Comparison of ENCODE assay signal across 8 cellular contexts in genomic region chr19:29810504-29810871, GRCh38. TPM values are rescaled to one million over a fixed set of nuclear protein-coding genes. Genes with fewer than 3 reads are reported as not detected.
DNase-seq lines count a peak whose midpoint lies in the region; ATAC-seq and TF ChIP-seq lines count a peak whose summit lies in the region.

No MANE protein-coding gene starts in this region.

- peak overlapping the region; percentile 89 for H3K4me3 Mint-ChIP-seq in neural progenitor cell

- TF ChIP-seq CTCF in mammary epithelial cell (conservative IDR thresholded peaks at IDR 0.05 in 1 of 2, IDR thresholded peaks at IDR 0.05 in 1 of 2; ENCODE audit: extremely low read depth in 1 of 2, insufficient read depth in 1 of 2, low read depth in 1 of 2, low read length in 2 of 2) (no peak), neural progenitor cell (IDR thresholded peaks at IDR 0.05) (no peak)

- H3K79me2 ChIP-seq in mammary epithelial cell (ENCODE audit: insufficient read depth, low read length) (no peaks in the 10 kb centered on the region), neural progenitor cell (ENCODE audit: low read depth) (no peaks in the 10 kb centered on the region)

- peaks cover 9% of the 10 kb centered on the region for H3F3A ChIP-seq in neural progenitor cell (ENCODE audit: low read depth)

- H2AFZ ChIP-seq in mammary epithelial cell (ENCODE audit: low read depth, low read length) (peak overlapping the region; percentile 52), neural progenitor cell (replicated peaks) (no peak overlapping the region)

- H3K36me3 Mint-ChIP-seq in neural progenitor cell: peaks cover 2% of the 10 kb centered on the region

- H3K27ac ChIP-seq in mammary epithelial cell (ENCODE audit: insufficient read depth, low read depth, low read length) (no peak overlapping the region), neural progenitor cell (no peak overlapping the region)

- H3K4me3 ChIP-seq in mammary epithelial cell (replicated peaks in 1 of 3; ENCODE audit: insufficient read depth in 1 of 3, low read depth in 2 of 3, low read length in 3 of 3): no peak overlapping the region
- H3K4me3 ChIP-seq in neural progenitor cell: no peak overlapping the region

- H3K27me3 ChIP-seq in mammary epithelial cell (ENCODE audit: insufficient read depth, low read length) (no peaks in the 10 kb centered on the region), neural progenitor cell (peaks cover 15% of the 10 kb centered on the region)

- H3K9me3 Mint-ChIP-seq in neural progenitor cell: no peaks in the 10 kb centered on the region

- 50% methylated on average over 2 of the region's 4 CpGs for WGBS in mammary epithelial cell (ENCODE audit: low coverage, missing lambda C conversion rate)

- no peak overlapping the region for H3K4me2 ChIP-seq in mammary epithelial cell (ENCODE audit: insufficient read depth, low read depth, low read length)
- H3K4me2 ChIP-seq in neural progenitor cell: no peak overlapping the region

- dilution Hi-C loops in mammary epithelial cell (cut with HindIII; ENCODE audit: low sequenced_read_pairs): no loop called here

- no peaks in the 10 kb centered on the region for H4K20me1 ChIP-seq in mammary epithelial cell (ENCODE audit: insufficient read depth, low read length)
- H4K20me1 ChIP-seq in neural progenitor cell (ENCODE audit: low read depth): no peaks in the 10 kb centered on the region

- H3K9me3 ChIP-seq in mammary epithelial cell (replicated peaks; ENCODE audit: insufficient read depth, low read length) (no peaks in the 10 kb centered on the region), neural progenitor cell (ENCODE audit: low read depth) (no peaks in the 10 kb centered on the region)

- CTCF ChIA-PET in mammary epithelial cell (lab: Charles Lee; ENCODE audit: low non-redundant PET): no interaction called here

- H3K9ac ChIP-seq in mammary epithelial cell (ENCODE audit: insufficient read depth, low read length) (no peak overlapping the region), neural progenitor cell (no peak overlapping the region)

- intact Hi-C loops in mammary epithelial cell (cut with micrococcal nuclease): no loop called here

- peaks cover 19% of the 10 kb centered on the region for H3K4me1 Mint-ChIP-seq in neural progenitor cell

- H3K36me3 ChIP-seq in mammary epithelial cell (ENCODE audit: insufficient read depth, low read length): no peaks in the 10 kb centered on the region
- no peaks in the 10 kb centered on the region for H3K36me3 ChIP-seq in neural progenitor cell

- no peak overlapping the region for H3K27ac Mint-ChIP-seq in neural progenitor cell

- no TSS peak for BruUV-seq in mammary epithelial cell (replicated peaks; lab: Mats Ljungman, UMichigan)

- H3K4me1 ChIP-seq in mammary epithelial cell (ENCODE audit: insufficient read depth, low read length): peaks cover 5% of the 10 kb centered on the region
- no peaks in the 10 kb centered on the region for H3K4me1 ChIP-seq in neural progenitor cell

- in situ Hi-C loops in mammary epithelial cell (cut with MboI; ENCODE audit: low sequenced_read_pairs in 2 of 2): no loop called here

- DNase-seq in DMS53 (lab: John Stamatoyannopoulos, UW) (peak; percentile 33), DMS53 treated with DMSO at 0.1 percent for 48 hours (lab: John Stamatoyannopoulos, UW; ENCODE audit: unreplicated experiment) (no peak), NCI-H2029 (lab: John Stamatoyannopoulos, UW) (peak; percentile 21), mammary epithelial cell (peak; percentile 81), neural progenitor cell (ENCODE audit: low spot score) (no peak), GM19240 (ENCODE audit: insufficient read length, low spot score) (no peak)
- DNase-seq in stimulated activated CD4-positive, alpha-beta T cell treated with anti-CD3 and anti-CD28 coated beads, Interleukin-4, amount 100 ng/mL, for 1 hour: no peak

- peaks cover 7% of the 10 kb centered on the region for H3K27me3 Mint-ChIP-seq in neural progenitor cell (ENCODE audit: insufficient read depth, low read depth)

- no peak for ATAC-seq in GM19467 (IDR thresholded peaks at IDR 0.05; ENCODE audit: unreplicated experiment)

RNA-seq across cellular contexts. Expression of gene CCNE1, which starts 1.3 kb away (rescaled TPM):
- total RNA-seq in mammary epithelial cell (10 to 100 TPM in 1 of 2 donors, 1 to 10 TPM in 1; 5.3 to 10.5 TPM), neural progenitor cell (ENCODE audit: low replicate concordance) (31.4 and 34.5 TPM in 2 replicates)
- 13.9 TPM for polyA plus RNA-seq in mammary epithelial cell
- polyA minus RNA-seq in mammary epithelial cell: 6.5 TPM

Comparison
In these comparisons a context has a peak if more than half of its experiments do, and no peak if none do; other contexts are left out.
1. DNase-seq: peak in DMS53 (single experiment), NCI-H2029 (single experiment) and mammary epithelial cell (single experiment); none in DMS53 treated with DMSO at 0.1 percent for 48 hours (single experiment), neural progenitor cell (single experiment), stimulated activated CD4-positive, alpha-beta T cell treated with anti-CD3 and anti-CD28 coated beads, Interleukin-4, amount 100 ng/mL, for 1 hour (single experiment) and GM19240 (single experiment).